ENCODE assay signal across 16 cellular contexts in the genomic region with DNA sequence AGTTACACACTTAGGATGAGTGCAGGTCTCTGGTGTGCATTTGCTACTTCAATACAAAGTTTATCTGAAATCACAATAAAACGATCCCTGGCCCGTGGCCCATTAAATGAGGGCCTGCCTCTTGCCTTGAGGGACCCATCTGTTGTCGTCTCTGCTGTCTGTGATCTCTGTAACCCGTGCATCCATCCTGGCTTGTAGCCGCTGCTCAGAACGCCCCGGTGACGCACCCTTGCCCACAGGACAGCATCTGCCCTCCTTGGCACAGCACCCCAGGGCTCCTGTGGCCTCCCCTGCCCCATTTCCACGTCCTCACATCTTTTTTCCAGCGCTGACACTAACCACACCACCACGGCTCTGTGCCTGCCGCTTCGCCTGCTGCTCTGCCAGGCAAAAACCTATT. TPM values are rescaled to one million over a fixed set of nuclear protein-coding genes. Genes with fewer than 3 reads are reported as not detected.
A peak's percentile ranks its signal among the peaks of the same experiment; 100 is the strongest.
DNase-seq lines count a peak whose midpoint lies in the region; ATAC-seq and TF ChIP-seq lines count a peak whose summit lies in the region.
"Had no signal": no experiment of that assay in that cellular context is flagged by ENCODE, and none has a peak within 500 bp of the region (broad histone marks: within the 10 kb centered on the region; RNA-seq: fewer than 3 reads in every experiment).

No MANE protein-coding gene starts in this region.

- H3K4me3 Mint-ChIP-seq in activated CD4-positive, alpha-beta T cell treated with anti-CD3 and anti-CD28 coated beads for 36 hours = no peak overlapping the region
- H3K4me3 Mint-ChIP-seq in effector memory CD8-positive, alpha-beta T cell = peak overlapping the region in 1 of 2 donors; percentile 63
- H3K4me3 Mint-ChIP-seq in progenitor cell of endocrine pancreas (ENCODE audit: low read depth) = no peak overlapping the region

- no peak overlapping the region for H3K27ac ChIP-seq in RWPE2 (ENCODE audit: poor library complexity, severe bottlenecking)
- H3K27ac ChIP-seq: skin epidermis, thyroid gland had no signal

- H3K36me3 ChIP-seq in RWPE2 (ENCODE audit: low read depth) = no peaks in the 10 kb centered on the region
- H3K36me3 ChIP-seq: HAP-1, thyroid gland had no signal

- CTCF ChIA-PET in activated CD4-positive, alpha-beta T cell treated with anti-CD3 and anti-CD28 coated beads for 36 hours (lab: Charles Lee) = no interaction called here

- peaks cover 64% of the 10 kb centered on the region for H3K36me3 Mint-ChIP-seq in activated CD4-positive, alpha-beta T cell treated with anti-CD3 and anti-CD28 coated beads for 36 hours (ENCODE audit: low read depth)
- H3K36me3 Mint-ChIP-seq in effector memory CD8-positive, alpha-beta T cell (ENCODE audit: insufficient read depth) = peaks cover 50% of the 10 kb centered on the region
- peaks cover 5% of the 10 kb centered on the region for H3K36me3 Mint-ChIP-seq in progenitor cell of endocrine pancreas (ENCODE audit: insufficient read depth)

- no peak for ATAC-seq in activated CD4-positive, alpha-beta T cell treated with anti-CD3 and anti-CD28 coated beads for 36 hours
- ATAC-seq in RWPE2 (ENCODE audit: low read depth) (no peak; the same call in 2 of the 3 replicates), HG02870 (IDR thresholded peaks at IDR 0.05; ENCODE audit: unreplicated experiment) (no peak)
- ATAC-seq in effector memory CD8-positive, alpha-beta T cell (replicated peaks) = peak; percentile 81

- DNase-seq in activated CD4-positive, alpha-beta T cell treated with anti-CD3 and anti-CD28 coated beads for 36 hours = peak; percentile 3
- no peak for DNase-seq in activated CD4-positive, alpha-beta T cell treated with anti-CD3 and anti-CD28 coated beads, Interleukin-2, amount 50 U/mL, for 4 hours
- DNase-seq in RWPE2 (ENCODE audit: low spot score) (peak; percentile 15), progenitor cell of endocrine pancreas (ENCODE audit: low spot score, unreplicated experiment) (no peak), NCI-H774 (lab: John Stamatoyannopoulos, UW) (no peak), NCI-H187 (lab: John Stamatoyannopoulos, UW) (no peak)
- peak in 1 of 3 experiments; percentile 10 for DNase-seq in effector memory CD8-positive, alpha-beta T cell
- DNase-seq: 8988T; activated CD4-positive, alpha-beta T cell treated with anti-CD3 and anti-CD28 coated beads, Interleukin-2, amount 50 U/mL, for 1 hour; Caco-2; NCI-H345; occipital lobe; thyroid gland had no signal

- peaks cover 22% of the 10 kb centered on the region for H3K9me3 Mint-ChIP-seq in activated CD4-positive, alpha-beta T cell treated with anti-CD3 and anti-CD28 coated beads for 36 hours (ENCODE audit: low read depth)
- no peaks in the 10 kb centered on the region for H3K9me3 Mint-ChIP-seq in effector memory CD8-positive, alpha-beta T cell
- H3K9me3 Mint-ChIP-seq in progenitor cell of endocrine pancreas (ENCODE audit: low read depth) = peaks cover 1% of the 10 kb centered on the region

- no peak overlapping the region for H3K4me3 ChIP-seq in RWPE2 (ENCODE audit: severe bottlenecking)
- H3K4me3 ChIP-seq: HAP-1, skin epidermis, thyroid gland had no signal

- no peak for TF ChIP-seq CTCF in RWPE2 (IDR thresholded peaks at IDR 0.05; ENCODE audit: poor library complexity, severe bottlenecking)
- TF ChIP-seq CTCF in progenitor cell of endocrine pancreas (IDR thresholded peaks at IDR 0.05; ENCODE audit: unreplicated experiment) = no peak

- peak overlapping the region; percentile 84 for H3K27ac Mint-ChIP-seq in activated CD4-positive, alpha-beta T cell treated with anti-CD3 and anti-CD28 coated beads for 36 hours
- H3K27ac Mint-ChIP-seq in effector memory CD8-positive, alpha-beta T cell = peak overlapping the region; percentile 91 to 93
- peak overlapping the region; percentile 21 for H3K27ac Mint-ChIP-seq in progenitor cell of endocrine pancreas

- H3K9me3 ChIP-seq in RWPE2 (ENCODE audit: severe bottlenecking) = no peaks in the 10 kb centered on the region
- H3K9me3 ChIP-seq: HAP-1, thyroid gland had no signal

- H3K4me1 Mint-ChIP-seq in activated CD4-positive, alpha-beta T cell treated with anti-CD3 and anti-CD28 coated beads for 36 hours = peaks cover 47% of the 10 kb centered on the region
- H3K4me1 Mint-ChIP-seq in effector memory CD8-positive, alpha-beta T cell (ENCODE audit: low read depth in 2 of 2) = peaks cover 41 to 54% of the 10 kb centered on the region in 2 donors
- H3K4me1 Mint-ChIP-seq in progenitor cell of endocrine pancreas (ENCODE audit: low read depth) = peaks cover 17% of the 10 kb centered on the region

- H3K27me3 Mint-ChIP-seq in activated CD4-positive, alpha-beta T cell treated with anti-CD3 and anti-CD28 coated beads for 36 hours = no peaks in the 10 kb centered on the region
- no peaks in the 10 kb centered on the region for H3K27me3 Mint-ChIP-seq in effector memory CD8-positive, alpha-beta T cell
- no peaks in the 10 kb centered on the region for H3K27me3 Mint-ChIP-seq in progenitor cell of endocrine pancreas

- POLR2A ChIA-PET in activated CD4-positive, alpha-beta T cell treated with anti-CD3 and anti-CD28 coated beads for 36 hours (lab: Charles Lee) = no interaction called here

- no peaks in the 10 kb centered on the region for H3K27me3 ChIP-seq in RWPE2 (ENCODE audit: insufficient read depth, poor library complexity, severe bottlenecking)
- H3K27me3 ChIP-seq: thyroid gland had no signal

- H3K4me1 ChIP-seq in RWPE2 (ENCODE audit: insufficient read depth, poor library complexity, severe bottlenecking) = peaks cover 14% of the 10 kb centered on the region
- H3K4me1 ChIP-seq: Caco-2, HAP-1, thyroid gland had no signal

- intact Hi-C loops in activated CD4-positive, alpha-beta T cell treated with anti-CD3 and anti-CD28 coated beads for 36 hours (cut with DNase I, micrococcal nuclease) = loop anchor here (2.0 to 5.0 kb wide), 3 partner anchors 35 to 45 kb away; no protein-coding TSS in a partner anchor

RNA-seq across cellular contexts. Expression of a gene that starts 16.7 kb away (rescaled TPM):
- 100 to 1,000 TPM; 108 to 118 TPM for total RNA-seq in activated CD4-positive, alpha-beta T cell treated with anti-CD3 and anti-CD28 coated beads for 36 hours
- total RNA-seq in progenitor cell of endocrine pancreas = 11.0 and 15.8 TPM in 2 replicates

Comparison
In these comparisons a context has a peak if more than half of its experiments do, and no peak if none do; other contexts are left out.
1. DNase-seq: peak in activated CD4-positive, alpha-beta T cell treated with anti-CD3 and anti-CD28 coated beads for 36 hours (single experiment) and RWPE2 (single experiment); none in activated CD4-positive, alpha-beta T cell treated with anti-CD3 and anti-CD28 coated beads, Interleukin-2, amount 50 U/mL, for 4 hours (0 of 2), progenitor cell of endocrine pancreas (single experiment), NCI-H774 (single experiment) and NCI-H187 (0 of 2).
2. H3K27ac Mint-ChIP-seq: peak in every context shown above with its lines; median percentile 92 in effector memory CD8-positive, alpha-beta T cell; 84 in activated CD4-positive, alpha-beta T cell treated with anti-CD3 and anti-CD28 coated beads for 36 hours; 21 in progenitor cell of endocrine pancreas.